ENCODE assay signal across 15 cellular contexts in genomic region chr16:57643902-57644301, GRCh38. TPM values are rescaled to one million over a fixed set of nuclear protein-coding genes. Genes with fewer than 3 reads are reported as not detected.
DNase-seq lines count a peak whose midpoint lies in the region; ATAC-seq and TF ChIP-seq lines count a peak whose summit lies in the region.
"Had no signal": no experiment of that assay in that cellular context is flagged by ENCODE, and none has a peak within 500 bp of the region (broad histone marks: within the 10 kb centered on the region; RNA-seq: fewer than 3 reads in every experiment).

No MANE protein-coding gene starts in this region.

- H3K56ac ChIP-seq in H9 (ENCODE audit: insufficient read length, low read depth, low read length), result no peak overlapping the region

- H2BK20ac ChIP-seq in H9 (ENCODE audit: low read depth, low read length, poor library complexity, severe bottlenecking), result no peak overlapping the region

- H3K14ac ChIP-seq in H9 (ENCODE audit: insufficient read depth, low read length), result no peak overlapping the region

- peaks cover 6 to 14% of the 10 kb centered on the region in 2 experiments for H3K4me1 Mint-ChIP-seq in H9

- H3K27ac ChIP-seq in H9 (ENCODE audit: insufficient read length, low read depth, low read length) (no peak overlapping the region), PC-3 (ENCODE audit: low read length) (peak overlapping the region; percentile 86), epithelial cell of prostate (peak overlapping the region; percentile 63), subcutaneous abdominal adipose tissue (ENCODE audit: low read depth, low read length) (peak overlapping the region; percentile 48)
- H3K27ac ChIP-seq: SJSA1 had no signal

- no peak overlapping the region for H3T11ph ChIP-seq in H9 (ENCODE audit: low read length)

- H3K4me2 ChIP-seq in H9 (ENCODE audit: insufficient read depth, insufficient read length, low read length), result no peak overlapping the region
- H3K4me2 ChIP-seq in PC-3 (ENCODE audit: low read length), result peak overlapping the region; percentile 62

- BruUV-seq in PC-3 (replicated peaks; lab: Mats Ljungman, UMichigan), result no TSS peak

- no peak overlapping the region for H4K91ac ChIP-seq in H9 (ENCODE audit: insufficient read length, low read depth, low read length)

- no peak overlapping the region for H2AK5ac ChIP-seq in H9 (ENCODE audit: insufficient read length, low read length)

- no peak overlapping the region for H2BK12ac ChIP-seq in H9 (ENCODE audit: insufficient read length, low read depth, low read length)

- no peak overlapping the region for H3K9ac ChIP-seq in H9 (ENCODE audit: extremely low read depth, insufficient read length, low read length)
- H3K9ac ChIP-seq in PC-3 (ENCODE audit: low read length), result no peak overlapping the region
- H3K9ac ChIP-seq in subcutaneous abdominal adipose tissue (ENCODE audit: low read length in 5 of 5), result no peak overlapping the region

- no peaks in the 10 kb centered on the region for H3K36me3 Mint-ChIP-seq in H9 (ENCODE audit: insufficient read depth in 1 of 3, low read depth in 3 of 3)

- H3K36me3 ChIP-seq in PC-3 (ENCODE audit: low read depth, low read length) (peaks cover 13% of the 10 kb centered on the region), subcutaneous abdominal adipose tissue (ENCODE audit: control insufficient read depth in 5 of 5, insufficient read depth in 5 of 5, low read length in 5 of 5) (peaks cover 0 to 13% (median 9%) of the 10 kb centered on the region in 5 donors)
- H3K36me3 ChIP-seq: MG63, SJSA1 had no signal

- DNase-seq in H9 (no peak), PC-3 (no peak), epithelial cell of prostate (ENCODE audit: low read depth, low spot score) (no peak), head of caudate nucleus (no peak), NCI-H446 (lab: John Stamatoyannopoulos, UW) (no peak)
- no peak for DNase-seq in stimulated activated CD4-positive, alpha-beta T cell treated with anti-CD3 and anti-CD28 coated beads, Interleukin-2, amount 100 ng/mL, for 24 hours
- DNase-seq: DMS 273 treated with DMSO at 0.1 percent for 48 hours, GOT3, KG1, NCI-H1105, NCI-H1694 treated with DMSO at 0.1 percent for 48 hours, NCI-H345 had no signal

- H3K9me3 Mint-ChIP-seq in H9, result no peaks in the 10 kb centered on the region

- H2BK120ac ChIP-seq in H9 (ENCODE audit: low read depth, low read length, poor library complexity, severe bottlenecking), result no peak overlapping the region

- no peak for ATAC-seq in PC-3

- no peak overlapping the region for H3K4me3 ChIP-seq in PC-3 (ENCODE audit: low read length)
- H3K4me3 ChIP-seq in subcutaneous abdominal adipose tissue (ENCODE audit: low read depth in 1 of 5, low read length in 5 of 5), result no peak overlapping the region
- H3K4me3 ChIP-seq: MG63, SJSA1 had no signal

- no peak overlapping the region for H2BK5ac ChIP-seq in H9 (ENCODE audit: insufficient read length, low read length)

- H3K27me3 Mint-ChIP-seq in H9 (ENCODE audit: low read depth), result peaks cover 22% of the 10 kb centered on the region

- CTCF ChIA-PET in PC-3 (lab: Charles Lee), result interaction anchor here (0.7 to 1.5 kb wide), 3 partner anchors 15 to 63 kb away, joined by 3 to 16 read pairs (median 3); partner anchors contain the start of gene ADGRG1

- no peak overlapping the region for H2AFZ ChIP-seq in H9 (ENCODE audit: low read length)
- H2AFZ ChIP-seq in PC-3 (ENCODE audit: low read length), result no peak overlapping the region

- H4K20me1 ChIP-seq in H9 (ENCODE audit: control insufficient read depth, insufficient read depth, insufficient read length), result peaks cover 3% of the 10 kb centered on the region
- H4K20me1 ChIP-seq in PC-3 (ENCODE audit: low read length), result no peaks in the 10 kb centered on the region

- intact Hi-C loops in PC-3 (cut with micrococcal nuclease) (loop anchor here (10.0 kb wide), 1 partner anchor 361 kb away; the partner anchor contains the start of genes USB1 and ZNF319), head of caudate nucleus (cut with DNase I) (no loop called here)

- no peak overlapping the region for H3K18ac ChIP-seq in H9 (ENCODE audit: insufficient read length, low read depth, low read length)

- no peak overlapping the region for H4K8ac ChIP-seq in H9 (replicated peaks; ENCODE audit: insufficient read length, low read depth, low read length)

- H4K5ac ChIP-seq in H9 (ENCODE audit: insufficient read length, low read depth, low read length), result peak overlapping the region; percentile 7

- H3F3A ChIP-seq in PC-3 (ENCODE audit: low read length, unreplicated experiment), result no peaks in the 10 kb centered on the region

- WGBS in H9 (ENCODE audit: extremely low coverage, insufficient read length, low lambda C conversion rate), result no CpG with 5 or more reads among the region's 9 CpGs

- H3K79me2 ChIP-seq in H9 (ENCODE audit: insufficient read depth, low read length) (no peaks in the 10 kb centered on the region), PC-3 (ENCODE audit: low read length) (no peaks in the 10 kb centered on the region; the same call in 1 of the 2 replicates)

- H3K9me3 ChIP-seq in H9 (ENCODE audit: control insufficient read depth, low read depth, low read length) (no peaks in the 10 kb centered on the region), PC-3 (ENCODE audit: low read length) (no peaks in the 10 kb centered on the region), subcutaneous abdominal adipose tissue (ENCODE audit: control insufficient read depth in 5 of 5, low read length in 5 of 5) (no peaks in the 10 kb centered on the region)
- H3K9me3 ChIP-seq: MG63, SJSA1 had no signal

- H3K79me1 ChIP-seq in H9 (ENCODE audit: insufficient read depth, low read depth, low read length, poor library complexity, severe bottlenecking), result no peaks in the 10 kb centered on the region

- no peak overlapping the region for H3K23ac ChIP-seq in H9 (ENCODE audit: insufficient read length, low read depth, low read length)

- H3K4me1 ChIP-seq in H9 (ENCODE audit: insufficient read depth, low read length) (no peaks in the 10 kb centered on the region), PC-3 (ENCODE audit: insufficient read depth, low read length) (peaks cover 59% of the 10 kb centered on the region), subcutaneous abdominal adipose tissue (ENCODE audit: control insufficient read depth in 5 of 5, insufficient read depth in 5 of 5, low read length in 5 of 5) (peaks cover 0 to 90% (median 26%) of the 10 kb centered on the region in 5 donors)

- no peak overlapping the region for H3K4ac ChIP-seq in H9 (ENCODE audit: low read depth, low read length)

- POLR2A ChIA-PET in PC-3 (lab: Charles Lee; ENCODE audit: unreplicated experiment), result interaction anchor here (1.0 kb wide), 1 partner anchor 53 kb away, joined by 3 read pairs; no protein-coding TSS in a partner anchor

- no peaks in the 10 kb centered on the region for H3K23me2 ChIP-seq in H9 (ENCODE audit: insufficient read length, low read depth, low read length, poor library complexity, severe bottlenecking)

- no peaks in the 10 kb centered on the region for H3K27me3 ChIP-seq in H9 (ENCODE audit: insufficient read depth, low read length)
- H3K27me3 ChIP-seq in PC-3 (ENCODE audit: low read length), result no peaks in the 10 kb centered on the region
- peaks cover 2 to 8% (median 5%) of the 10 kb centered on the region in 5 donors for H3K27me3 ChIP-seq in subcutaneous abdominal adipose tissue (ENCODE audit: control insufficient read depth in 5 of 5, insufficient read depth in 4 of 5, low read length in 5 of 5)
- H3K27me3 ChIP-seq: MG63, SJSA1 had no signal

- H3K4me3 Mint-ChIP-seq in H9, result no peak overlapping the region

- H3K9me2 ChIP-seq in PC-3 (replicated peaks; ENCODE audit: low read length), result no peaks in the 10 kb centered on the region

- H3K27ac Mint-ChIP-seq in H9, result no peak overlapping the region

- TF ChIP-seq CTCF in H9 (conservative IDR thresholded peaks at IDR 0.05), result no peak
- no peak for TF ChIP-seq CTCF in PC-3 (conservative IDR thresholded peaks at IDR 0.05; ENCODE audit: low read depth, low read length)

- H2BK15ac ChIP-seq in H9 (ENCODE audit: low read depth, low read length), result no peak overlapping the region

RNA-seq across cellular contexts. Expression of gene ADGRG1, which starts 15.5 kb away (rescaled TPM):
- 0.57 and 1.1 TPM in 2 replicates for total RNA-seq in H9 (2021)
- total RNA-seq in PC-3 (2014; rRNA removed), result 33.7 and 41.5 TPM in 2 replicates

RNA-seq across cellular contexts. Expression of gene ADGRG3, which starts 24.2 kb away (rescaled TPM):
- 0.46 and 0.64 TPM in 2 replicates for total RNA-seq in H9 (2021)
- total RNA-seq in PC-3 (2014; rRNA removed), result not detected in 2 replicates
- total RNA-seq: SJSA1 had no signal

RNA-seq across cellular contexts. Expression of gene DRC7, which starts 50.7 kb away (rescaled TPM):
- total RNA-seq in H9 (2021) (0.72 TPM in 1 of 2 replicates, not detected in the other), PC-3 (2014; rRNA removed) (not detected in 2 replicates)
- total RNA-seq: SJSA1 had no signal

Comparison
In these comparisons a context has a peak if more than half of its experiments do, and no peak if none do; other contexts are left out.
1. RNA of gene ADGRG1, which starts 15.5 kb away (total RNA-seq): 33.7 to 41.5 TPM in PC-3; 0.57 to 1.1 TPM in H9; every median in the first group is over 10 times any median in the second.